8 cellular contexts compared by ENCODE assay signal in genomic region chr19:982567-983170, GRCh38. TPM values are rescaled to one million over a fixed set of nuclear protein-coding genes. Genes with fewer than 3 reads are reported as not detected.
DNase-seq lines count a peak whose midpoint lies in the region; ATAC-seq and TF ChIP-seq lines count a peak whose summit lies in the region.

No MANE protein-coding gene starts in this region.

- no peak overlapping the region for H3K9ac ChIP-seq in SU-DHL-6 (ENCODE audit: low read length)

- DNase-seq in AG08396 (ENCODE audit: low spot score) (peak; percentile 95), HuH-7 (ENCODE audit: low spot score) (peak; percentile 85), amniotic epithelial cell (ENCODE audit: low read depth) (peak; percentile 27), right cardiac atrium (peak; percentile 64 to 90 (median 90)), sigmoid colon (peak; percentile 80), NCI-H2107 treated with DMSO at 0.1 percent for 48 hours (lab: John Stamatoyannopoulos, UW; ENCODE audit: unreplicated experiment) (no peak)

- no peak overlapping the region for H2AFZ ChIP-seq in SU-DHL-6 (ENCODE audit: low read depth, low read length, severe bottlenecking)

- H3K4me1 ChIP-seq in right cardiac atrium (ENCODE audit: control insufficient read depth, insufficient read depth, low read length) = no peaks in the 10 kb centered on the region
- H3K4me1 ChIP-seq in sigmoid colon = peaks cover 0 to 29% (median 26%) of the 10 kb centered on the region in 4 donors

- no peak for TF ChIP-seq POLR2A in sigmoid colon (IDR thresholded peaks at IDR 0.05)

- no peak for TF ChIP-seq EP300 in sigmoid colon (IDR thresholded peaks at IDR 0.05)

- H3K27ac ChIP-seq in SU-DHL-6 (ENCODE audit: low read depth, low read length) = no peak overlapping the region
- no peak overlapping the region for H3K27ac ChIP-seq in right cardiac atrium (ENCODE audit: low read length)
- H3K27ac ChIP-seq in sigmoid colon = peak overlapping the region; percentile 81 to 88 (median 86)

- H3K36me3 ChIP-seq in SU-DHL-6 (ENCODE audit: low read length) (no peaks in the 10 kb centered on the region), sigmoid colon (peaks cover 0 to 12% (median 4%) of the 10 kb centered on the region in 4 donors)

- peak; percentile 46 for ATAC-seq in GM18511 (IDR thresholded peaks at IDR 0.05; ENCODE audit: unreplicated experiment)
- ATAC-seq in right cardiac atrium = peak; percentile 81 to 82

- 0 out of 2 replicates have a peak, but pooled peaks cover 6% of the 10 kb centered on the region for H3K79me2 ChIP-seq in SU-DHL-6 (ENCODE audit: insufficient read depth, low read length)

- intact Hi-C loops in right cardiac atrium (cut with DNase I) (loop anchor here (1.0 to 10.0 kb wide), 7 partner anchors 58 to 218 kb away; no protein-coding TSS in a partner anchor), sigmoid colon (cut with DNase I) (loop anchor here (1.0 to 5.0 kb wide), 3 partner anchors 61 to 215 kb away; partner anchors contain the start of gene CFD)

- no peaks in the 10 kb centered on the region for H3K9me2 ChIP-seq in SU-DHL-6 (replicated peaks; ENCODE audit: insufficient read depth, low read length)

- H3K27me3 ChIP-seq in SU-DHL-6 (ENCODE audit: low read length) (no peaks in the 10 kb centered on the region), right cardiac atrium (ENCODE audit: control insufficient read depth, insufficient read depth) (no peaks in the 10 kb centered on the region), sigmoid colon (no peaks in the 10 kb centered on the region)

- H3K4me3 ChIP-seq in SU-DHL-6 (ENCODE audit: insufficient read depth, low read length, poor library complexity, severe bottlenecking) = no peak overlapping the region
- no peak overlapping the region for H3K4me3 ChIP-seq in right cardiac atrium (ENCODE audit: low read length)
- peak overlapping the region in 3 of 4 donors; percentile 28 to 42 (median 42) for H3K4me3 ChIP-seq in sigmoid colon

- peak; percentile 80 for TF ChIP-seq CTCF in SU-DHL-6 (IDR thresholded peaks at IDR 0.05; ENCODE audit: insufficient read depth, low read length, poor library complexity, severe bottlenecking)
- peak in 3 of 4 experiments; percentile 48 to 97 (median 61) for TF ChIP-seq CTCF in sigmoid colon (IDR thresholded peaks at IDR 0.05)

- 1% methylated on average over 46 of the region's 46 CpGs for WGBS in right cardiac atrium
- WGBS in sigmoid colon, 2 donors = 1 to 2% methylated on average over 46 of the region's 46 CpGs

- peaks cover 9% of the 10 kb centered on the region for H3F3A ChIP-seq in SU-DHL-6 (ENCODE audit: insufficient read depth)

- peak overlapping the region; percentile 33 for H3K4me2 ChIP-seq in SU-DHL-6 (ENCODE audit: low read depth, low read length, poor library complexity, severe bottlenecking)

- no peaks in the 10 kb centered on the region for H4K20me1 ChIP-seq in SU-DHL-6 (ENCODE audit: low read depth, low read length)

- H3K9me3 ChIP-seq in SU-DHL-6 (ENCODE audit: insufficient read depth, low read length) (no peaks in the 10 kb centered on the region), right cardiac atrium (ENCODE audit: control insufficient read depth, low read length) (no peaks in the 10 kb centered on the region), sigmoid colon (no peaks in the 10 kb centered on the region)

RNA-seq across cellular contexts. Expression of gene WDR18, which starts 1.5 kb away (rescaled TPM):
- total RNA-seq in right cardiac atrium (10 to 100 TPM; 12.2 to 24.0 (median 15.8) TPM), sigmoid colon (10 to 100 TPM; 14.3 to 33.1 (median 30.4) TPM)
- polyA plus RNA-seq in right cardiac atrium (22.5 TPM), sigmoid colon (10 to 100 TPM; 22.4 to 65.8 (median 43.8) TPM)

RNA-seq across cellular contexts. Expression of gene GRIN3B, which starts 17.6 kb away (rescaled TPM):
- under 1 TPM in 1 of 4 donors, not detected in 3; 0.06 TPM for total RNA-seq in right cardiac atrium
- polyA plus RNA-seq in right cardiac atrium = not detected
- total RNA-seq in sigmoid colon = under 1 TPM in 1 of 4 donors, not detected in 3; 0.14 TPM
- polyA plus RNA-seq in sigmoid colon = under 1 TPM in 1 of 3 donors, not detected in 2; 0.04 TPM

RNA-seq across cellular contexts. Expression of gene TMEM259, which starts 38.3 kb away (rescaled TPM):
- total RNA-seq in right cardiac atrium (100 to 1,000 TPM; 127 to 161 (median 143) TPM), sigmoid colon (100 to 1,000 TPM in 2 of 4 donors, 10 to 100 TPM in 2; 85.6 to 174 (median 126) TPM)
- polyA plus RNA-seq in right cardiac atrium (164 TPM), sigmoid colon (100 to 1,000 TPM in 1 of 3 donors, 10 to 100 TPM in 2; 19.2 to 232 (median 25.9) TPM)

RNA-seq across cellular contexts. Expression of gene RNU6-2, which starts 38.7 kb away (rescaled TPM):
- total RNA-seq in right cardiac atrium (not detected), sigmoid colon (not detected)
- polyA plus RNA-seq in right cardiac atrium (not detected), sigmoid colon (not detected)

RNA-seq across cellular contexts. Expression of gene CNN2, which starts 43.7 kb away (rescaled TPM):
- total RNA-seq in right cardiac atrium = 10 to 100 TPM; 57.4 to 75.9 (median 63.8) TPM
- polyA plus RNA-seq in right cardiac atrium = 52.1 TPM
- total RNA-seq in sigmoid colon = 10 to 100 TPM; 25.5 to 59.0 (median 36.3) TPM
- polyA plus RNA-seq in sigmoid colon = 100 to 1,000 TPM in 1 of 3 donors, 10 to 100 TPM in 2; 48.0 to 115 (median 53.9) TPM

Comparison
In these comparisons a context has a peak if more than half of its experiments do, and no peak if none do; other contexts are left out.
1. H3K27ac ChIP-seq: peak in sigmoid colon (4 of 4); none in SU-DHL-6 (single experiment) and right cardiac atrium (single experiment).
2. H3K4me3 ChIP-seq: peak in sigmoid colon (3 of 4); none in SU-DHL-6 (single experiment) and right cardiac atrium (single experiment).